ENCODE assay signal across 8 cellular contexts in the genomic region with DNA sequence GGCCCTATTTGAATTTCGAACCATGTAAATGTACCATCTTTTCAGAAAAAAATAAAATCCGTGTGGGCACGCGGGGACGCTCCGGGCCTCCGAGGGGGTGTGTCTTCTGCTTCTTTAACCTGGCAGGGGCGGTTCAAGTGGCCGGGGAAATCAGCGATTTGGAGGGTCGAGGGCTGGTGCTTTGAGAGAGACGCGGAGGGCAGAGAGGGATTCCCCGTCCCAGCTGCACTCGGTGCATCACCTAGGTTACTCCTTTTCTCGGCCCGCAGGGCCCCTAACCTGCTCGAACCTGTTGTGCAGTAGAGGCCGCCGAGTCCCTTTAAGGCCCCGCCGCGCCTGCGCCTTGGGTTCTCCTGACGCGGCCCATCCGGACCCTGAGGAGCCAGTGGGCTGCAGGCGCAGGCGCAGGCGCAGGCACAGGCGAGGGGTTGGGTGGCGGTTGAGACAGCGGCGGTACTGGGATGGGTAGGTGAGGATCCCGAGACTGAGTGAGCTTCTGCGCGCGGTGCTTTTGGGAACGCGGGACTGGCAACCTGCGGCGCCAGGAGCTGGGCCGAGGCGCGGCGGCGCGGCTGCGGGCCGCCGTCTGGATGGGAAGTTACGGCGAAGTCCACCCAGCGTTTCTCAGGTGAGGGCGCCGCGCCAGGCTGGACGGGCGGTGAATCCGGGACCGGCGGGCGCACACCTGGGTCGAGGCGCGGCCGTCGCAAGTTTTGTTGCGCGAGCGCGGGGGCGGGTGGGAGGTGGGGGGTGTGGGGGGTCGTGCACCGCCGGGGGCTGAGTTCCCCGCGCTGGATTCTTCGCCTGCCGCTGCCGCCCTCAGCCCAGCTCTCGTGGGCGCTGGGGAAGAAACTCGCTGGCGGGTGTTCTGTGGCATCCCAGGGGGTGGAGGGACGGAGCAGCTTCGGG.
DNase-seq lines count a peak whose midpoint lies in the region; ATAC-seq and TF ChIP-seq lines count a peak whose summit lies in the region.

A gene with protein sequence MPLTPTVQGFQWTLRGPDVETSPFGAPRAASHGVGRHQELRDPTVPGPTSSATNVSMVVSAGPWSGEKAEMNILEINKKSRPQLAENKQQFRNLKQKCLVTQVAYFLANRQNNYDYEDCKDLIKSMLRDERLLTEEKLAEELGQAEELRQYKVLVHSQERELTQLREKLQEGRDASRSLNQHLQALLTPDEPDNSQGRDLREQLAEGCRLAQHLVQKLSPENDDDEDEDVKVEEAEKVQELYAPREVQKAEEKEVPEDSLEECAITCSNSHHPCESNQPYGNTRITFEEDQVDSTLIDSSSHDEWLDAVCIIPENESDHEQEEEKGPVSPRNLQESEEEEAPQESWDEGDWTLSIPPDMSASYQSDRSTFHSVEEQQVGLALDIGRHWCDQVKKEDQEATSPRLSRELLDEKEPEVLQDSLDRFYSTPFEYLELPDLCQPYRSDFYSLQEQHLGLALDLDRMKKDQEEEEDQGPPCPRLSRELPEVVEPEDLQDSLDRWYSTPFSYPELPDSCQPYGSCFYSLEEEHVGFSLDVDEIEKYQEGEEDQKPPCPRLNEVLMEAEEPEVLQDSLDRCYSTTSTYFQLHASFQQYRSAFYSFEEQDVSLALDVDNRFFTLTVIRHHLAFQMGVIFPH (plus strand): TSS at position 417 of the 909 bp plus-strand sequence. CDS start 4,950 bp downstream, outside the sequence.

- ATAC-seq in GM21423 (IDR thresholded peaks at IDR 0.05; ENCODE audit: unreplicated experiment), result peak; percentile 75
- peak; percentile 99 for ATAC-seq in stimulated activated naive CD8-positive, alpha-beta T cell treated with anti-CD3 and anti-CD28 coated beads, Interleukin-15, Interleukin-2, amounts not matched to agents 100 U/mL and 50 U/mL, for 24 hours

- peaks cover 20% of the 10 kb centered on the region for H3K4me1 Mint-ChIP-seq in nephron progenitor cell

- in situ Hi-C loops in KBM-7 (cut with MboI; ENCODE audit: low pct_unique_long_range_greater_than_20kb, low sequenced_read_pairs), result no loop called here

- peak within 1 kb of the TSS; percentile 67 for H3K27ac Mint-ChIP-seq in nephron progenitor cell

- TF ChIP-seq CTCF in nephron progenitor cell (IDR thresholded peaks at IDR 0.05), result no peak

- TF ChIP-seq POLR2A in Raji (IDR thresholded peaks at IDR 0.05; ENCODE audit: insufficient read depth, low read depth, low read length), result peak; percentile 96

- peaks cover 32% of the 10 kb centered on the region for H3K27me3 Mint-ChIP-seq in nephron progenitor cell (ENCODE audit: low read depth, poor library complexity)

- peaks cover 3% of the 10 kb centered on the region for H3K36me3 Mint-ChIP-seq in nephron progenitor cell (ENCODE audit: low read depth)

- DNase-seq in COLO668 (lab: John Stamatoyannopoulos, UW; ENCODE audit: unreplicated experiment), result peak; percentile 86
- DNase-seq in KBM-7, result peak; percentile 86
- peak; percentile 79 for DNase-seq in activated effector memory CD4-positive, alpha-beta T cell treated with Interleukin-2 at 50 U/mL for 16 hours
- peak; percentile 72 for DNase-seq in fibroblast of the conjunctiva (ENCODE audit: low read depth)
- DNase-seq in nephron progenitor cell, result peak; percentile 95
- DNase-seq in stimulated activated naive CD8-positive, alpha-beta T cell treated with anti-CD3 and anti-CD28 coated beads, Interleukin-15, Interleukin-2, amounts not matched to agents 100 U/mL and 50 U/mL, for 24 hours, result peak; percentile 91

- peak within 1 kb of the TSS; percentile 95 for H3K4me3 Mint-ChIP-seq in nephron progenitor cell

- H3K9me3 Mint-ChIP-seq in nephron progenitor cell, result no peaks in the 10 kb centered on the region

Comparison
In these comparisons a context has a peak if more than half of its experiments do, and no peak if none do; other contexts are left out.
1. Peak in every context shown above with its lines: DNase-seq and ATAC-seq.